ENCODE assay signal across 9 cellular contexts in the genomic region with DNA sequence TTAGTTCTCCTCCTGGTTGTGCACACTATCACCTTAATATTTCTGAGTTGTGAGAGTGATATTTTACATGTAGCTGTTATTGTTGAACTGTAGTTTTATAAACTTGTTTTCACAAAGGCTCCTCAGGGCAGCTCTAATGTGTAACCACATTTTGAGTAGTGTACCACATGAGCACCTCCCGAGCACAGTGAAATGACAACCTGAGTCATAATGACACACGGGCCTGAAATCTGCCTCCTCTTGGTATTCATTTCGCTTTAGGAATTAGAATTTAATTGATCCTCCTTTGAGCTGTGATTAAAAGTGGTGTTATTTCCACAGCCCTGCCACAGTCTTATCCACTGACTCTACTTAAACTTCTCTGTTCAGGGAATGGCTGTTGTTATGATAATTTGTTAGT. TPM values are rescaled to one million over a fixed set of nuclear protein-coding genes. Genes with fewer than 3 reads are reported as not detected.
DNase-seq lines count a peak whose midpoint lies in the region; ATAC-seq and TF ChIP-seq lines count a peak whose summit lies in the region.
"Had no signal": no experiment of that assay in that cellular context is flagged by ENCODE, and none has a peak within 500 bp of the region (broad histone marks: within the 10 kb centered on the region; RNA-seq: fewer than 3 reads in every experiment).

No MANE protein-coding gene starts in this region.

- TF ChIP-seq EP300 in tibial nerve (IDR thresholded peaks at IDR 0.05), result no peak

- no peaks in the 10 kb centered on the region for H3K9me3 ChIP-seq in heart right ventricle
- no peaks in the 10 kb centered on the region for H3K9me3 ChIP-seq in tibial nerve

- ATAC-seq in GM21381 (IDR thresholded peaks at IDR 0.05; ENCODE audit: unreplicated experiment) (peak; percentile 61), HG03565 (IDR thresholded peaks at IDR 0.05; ENCODE audit: unreplicated experiment) (peak; percentile 40), heart right ventricle (no peak)

- H3K4me1 ChIP-seq in heart right ventricle (peaks cover 0 to 37% (median 6%) of the 10 kb centered on the region in 9 donors), tibial nerve (peaks cover 0 to 28% (median 1%) of the 10 kb centered on the region in 4 donors)

- H3K27me3 ChIP-seq in heart right ventricle (no peaks in the 10 kb centered on the region), tibial nerve (no peaks in the 10 kb centered on the region)

- no peak for TF ChIP-seq POLR2A in tibial nerve (IDR thresholded peaks at IDR 0.05)

- in situ Hi-C loops in Caki2 (cut with HindIII; ENCODE audit: low pct_unique_long_range_greater_than_20kb, low sequenced_read_pairs), result no loop called here

- DNase-seq in Caki2 (ENCODE audit: low read depth) (peak; percentile 42), epithelial cell of esophagus (ENCODE audit: low read depth) (peak; percentile 76), heart right ventricle (no peak), posterior vena cava (ENCODE audit: low spot score) (no peak), tibial nerve (ENCODE audit: low spot score in 2 of 2) (no peak), NCI-H187 treated with DMSO at 0.1 percent for 48 hours (lab: John Stamatoyannopoulos, UW) (no peak)
- DNase-seq: NCI-H2029 treated with DMSO at 0.1 percent for 48 hours had no signal

- H3K4me3 ChIP-seq in epithelial cell of esophagus (ENCODE audit: low read length), result no peak overlapping the region
- no peak overlapping the region for H3K4me3 ChIP-seq in heart right ventricle
- no peak overlapping the region for H3K4me3 ChIP-seq in tibial nerve

- TF ChIP-seq CTCF in epithelial cell of esophagus (IDR thresholded peaks at IDR 0.05; ENCODE audit: insufficient read depth, low read depth, low read length, missing control alignments), result no peak
- no peak for TF ChIP-seq CTCF in heart right ventricle (IDR thresholded peaks at IDR 0.05)
- TF ChIP-seq CTCF in tibial nerve (IDR thresholded peaks at IDR 0.05), result no peak

- WGBS in heart right ventricle, 2 donors, result 88 to 94% methylated on average over 3 of the region's 3 CpGs
- 91 to 92% methylated on average over 3 of the region's 3 CpGs for WGBS in tibial nerve, 2 donors

- H3K36me3 ChIP-seq in heart right ventricle (peaks cover 0 to 97% (median 40%) of the 10 kb centered on the region in 9 donors), tibial nerve (peaks cover 0 to 77% (median 8%) of the 10 kb centered on the region in 3 donors)

- H3K27ac ChIP-seq in heart right ventricle (no peak overlapping the region), tibial nerve (no peak overlapping the region)

- intact Hi-C loops in heart right ventricle (cut with DNase I), result no loop called here
- intact Hi-C loops in posterior vena cava (cut with DNase I), result no loop called here

RNA-seq across cellular contexts. Expression of a gene that starts 7.9 kb away (rescaled TPM):
- 22.8 and 32.3 TPM in 2 replicates for total RNA-seq in Caki2 (2014; rRNA removed; shearing (Covaris generic); ENCODE audit: low replicate concordance)
- total RNA-seq in heart right ventricle, result 10 to 100 TPM; 25.9 to 39.6 (median 30.2) TPM
- 10 to 100 TPM; 11.8 to 12.4 TPM for polyA plus RNA-seq in heart right ventricle
- total RNA-seq in posterior vena cava, result 10 to 100 TPM; 41.2 to 43.0 TPM
- total RNA-seq in tibial nerve, result 10 to 100 TPM; 34.3 to 48.0 (median 41.8) TPM

RNA-seq across cellular contexts. Expression of a gene that starts 8.0 kb away (rescaled TPM):
- 5.1 and 10.2 TPM in 2 replicates for total RNA-seq in Caki2 (2014; rRNA removed; shearing (Covaris generic); ENCODE audit: low replicate concordance)
- total RNA-seq in heart right ventricle (1 to 10 TPM; 3.1 to 5.8 (median 5.0) TPM), posterior vena cava (1 to 10 TPM; 5.7 to 7.6 TPM), tibial nerve (10 to 100 TPM in 1 of 4 donors, 1 to 10 TPM in 3; 4.7 to 16.0 (median 8.2) TPM)
- 10 to 100 TPM in 1 of 2 donors, 1 to 10 TPM in 1; 5.2 to 24.7 TPM for polyA plus RNA-seq in heart right ventricle

RNA-seq across cellular contexts. Expression of a gene that starts 25.9 kb away (rescaled TPM):
- 0.41 and 5.1 TPM in 2 replicates for total RNA-seq in Caki2 (2014; rRNA removed; shearing (Covaris generic); ENCODE audit: low replicate concordance)
- total RNA-seq in heart right ventricle, result under 1 TPM in 1 of 10 donors, not detected in 9; 0.26 TPM
- polyA plus RNA-seq in heart right ventricle, result under 1 TPM in 1 of 2 donors, not detected in 1; 0.03 TPM
- under 1 TPM in 1 of 2 donors, not detected in 1; 0.14 TPM for total RNA-seq in posterior vena cava
- not detected for total RNA-seq in tibial nerve

Comparison
In these comparisons a context has a peak if more than half of its experiments do, and no peak if none do; other contexts are left out.
1. DNase-seq: peak in Caki2 (single experiment) and epithelial cell of esophagus (single experiment); none in heart right ventricle (0 of 2), posterior vena cava (single experiment), tibial nerve (0 of 2) and NCI-H187 treated with DMSO at 0.1 percent for 48 hours (single experiment).
2. ATAC-seq: peak in GM21381 (single experiment) and HG03565 (single experiment); none in heart right ventricle (0 of 8).